In genomic region chr2:20797096-20797495, GRCh38 we compare ENCODE assay signal across 1 cellular context.
TF ChIP-seq lines count a peak whose summit lies in the region.

No MANE protein-coding gene starts in this region.

TF ChIP-seq in GM12878, 131 proteins besides CTCF, POLR2A, EP300 and RAD21:
- TF ChIP-seq SPI1 (IDR thresholded peaks at IDR 0.05; ENCODE audit: borderline replicate concordance, insufficient read depth, low read depth, low read length) (peak; percentile 46; the same call in 1 of the 2 replicates), KDM1A (IDR thresholded peaks at IDR 0.05; ENCODE audit: borderline replicate concordance) (no peak)
TF ChIP-seq in GM12878: peak in this region for 1.
